ENCODE assay signal across 1 cellular context in genomic region chr19:38718747-38719543, GRCh38.
TF ChIP-seq lines count a peak whose summit lies in the region.

No MANE protein-coding gene starts in this region.

TF ChIP-seq in GM23338, 12 proteins besides CTCF, POLR2A, EP300 and RAD21 (continued from another document):
- no peak for TF ChIP-seq ZNF462 (CRISPR knock-in tag; IDR thresholded peaks at IDR 0.05)
